8 cellular contexts compared by ENCODE assay signal in the genomic region with DNA sequence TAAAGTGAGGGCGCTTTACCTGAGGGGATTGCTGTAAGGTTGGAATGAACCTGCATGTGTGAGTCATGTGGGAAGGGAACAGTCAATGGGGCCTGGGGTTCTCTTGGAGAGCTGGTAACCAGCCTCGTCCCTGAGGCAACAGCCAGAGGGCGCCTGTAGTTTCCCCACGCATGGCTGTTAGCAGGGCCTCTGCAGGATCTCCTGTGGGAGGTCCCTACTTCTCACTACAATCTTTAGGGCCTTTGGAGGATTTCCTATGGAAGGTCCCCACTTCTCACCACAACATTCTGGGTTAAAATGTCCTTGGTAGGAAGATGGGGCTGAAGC. TPM values are rescaled to one million over a fixed set of nuclear protein-coding genes. Genes with fewer than 3 reads are reported as not detected.
DNase-seq lines count a peak whose midpoint lies in the region; ATAC-seq and TF ChIP-seq lines count a peak whose summit lies in the region.
"Not testable (repeated sequence)": the region's sequence is repeated elsewhere in the genome, so short reads cannot be mapped to it uniquely, and the experiment has no call there.

No MANE protein-coding gene starts in this region.

- intact Hi-C loops in activated B cell treated with CpG ODN at 0.5 μM for 24 hours (cut with micrococcal nuclease); breast epithelium (cut with DNase I; ENCODE audit: low total_unique reads); left ventricle myocardium inferior (cut with micrococcal nuclease): not testable (repeated sequence)

- H3K36me3 ChIP-seq in ES-I3 (ENCODE audit: insufficient read depth, low read length); H7 (replicated peaks; ENCODE audit: control insufficient read depth, insufficient read depth, low read length); breast epithelium; left ventricle myocardium inferior; neuron (ENCODE audit: insufficient read depth, low read length); tibial nerve: not testable (repeated sequence)

- DNase-seq in H7; activated B cell treated with CpG ODN at 0.5 μM for 24 hours; breast epithelium (ENCODE audit: low spot score in 2 of 2); left ventricle myocardium inferior; tibial nerve (ENCODE audit: low spot score in 2 of 2): not testable (repeated sequence)

- not testable (repeated sequence) for H3K27me3 ChIP-seq in H7 (ENCODE audit: control insufficient read depth, insufficient read depth, low read length); breast epithelium; left ventricle myocardium inferior (ENCODE audit: low read depth); neuron (ENCODE audit: insufficient read depth, low read length); tibial nerve

- not testable (repeated sequence) for H3K4me1 Mint-ChIP-seq in IgD-negative memory B cell, activated B cell treated with CpG ODN at 0.5 μM for 24 hours

- not testable (repeated sequence) for ATAC-seq in activated B cell treated with CpG ODN at 0.5 μM for 24 hours (ENCODE audit: low read depth)

- not testable (repeated sequence) for H3K4me1 ChIP-seq in ES-I3 (ENCODE audit: insufficient read depth, low read length); breast epithelium; neuron (ENCODE audit: insufficient read depth, low read length)
- H3K4me1 ChIP-seq in left ventricle myocardium inferior (peaks cover 29% of the 10 kb centered on the region), tibial nerve (peaks cover 0 to 21% (median 8%) of the 10 kb centered on the region in 4 donors)

- H3K27ac Mint-ChIP-seq in IgD-negative memory B cell, activated B cell treated with CpG ODN at 0.5 μM for 24 hours: not testable (repeated sequence)

- H3K4me3 ChIP-seq in H7 (ENCODE audit: insufficient read depth, low read depth, low read length) (peak overlapping the region; percentile 28), breast epithelium (peak overlapping the region in 2 of 3 donors; percentile 21 to 36), left ventricle myocardium inferior (peak overlapping the region; percentile 53), neuron (ENCODE audit: low read length) (peak overlapping the region; percentile 32)
- not testable (repeated sequence) for H3K4me3 ChIP-seq in tibial nerve

- not testable (repeated sequence) for H3K9me3 Mint-ChIP-seq in IgD-negative memory B cell, activated B cell treated with CpG ODN at 0.5 μM for 24 hours

- WGBS in tibial nerve, 2 donors: 30 to 44% methylated on average over 3 to 4 of the region's 4 CpGs

- not testable (repeated sequence) for H2AFZ ChIP-seq in neuron (ENCODE audit: low read depth, low read length)

- not testable (repeated sequence) for TF ChIP-seq POLR2A in breast epithelium (IDR thresholded peaks at IDR 0.05); tibial nerve (IDR thresholded peaks at IDR 0.05)

- POLR2A ChIA-PET in activated B cell treated with CpG ODN at 0.5 μM for 24 hours (lab: Charles Lee): not testable (repeated sequence)

- H3K9me3 ChIP-seq in ES-I3 (ENCODE audit: control insufficient read depth, insufficient read depth, low read length); breast epithelium; left ventricle myocardium inferior (replicated peaks); neuron (ENCODE audit: low read length); tibial nerve: not testable (repeated sequence)

- H3K9ac ChIP-seq in ES-I3 (ENCODE audit: low read depth, low read length): peak overlapping the region; percentile 20; the same call in 1 of the 2 replicates

- CTCF ChIA-PET in activated B cell treated with CpG ODN at 0.5 μM for 24 hours (lab: Charles Lee): interaction anchor here (1.2 kb wide), 1 partner anchor 11 kb away, joined by 4 read pairs; no protein-coding TSS in a partner anchor

- H3K27ac ChIP-seq in breast epithelium (peak overlapping the region; percentile 72 to 84), left ventricle myocardium inferior (replicated peaks) (peak overlapping the region; percentile 66), tibial nerve (peak overlapping the region in 3 of 4 donors; percentile 52 to 84 (median 74))

- H3K36me3 Mint-ChIP-seq in IgD-negative memory B cell; activated B cell treated with CpG ODN at 0.5 μM for 24 hours (ENCODE audit: low read depth): not testable (repeated sequence)

- H3K27me3 Mint-ChIP-seq in IgD-negative memory B cell, activated B cell treated with CpG ODN at 0.5 μM for 24 hours: not testable (repeated sequence)

- TF ChIP-seq EP300 in tibial nerve (IDR thresholded peaks at IDR 0.05): not testable (repeated sequence)

- H3K4me3 Mint-ChIP-seq in IgD-negative memory B cell (peak overlapping the region in 3 of 4 donors; percentile 58 to 83 (median 61)), activated B cell treated with CpG ODN at 0.5 μM for 24 hours (peak overlapping the region; percentile 52)

- TF ChIP-seq CTCF in activated B cell treated with CpG ODN at 0.5 μM for 24 hours (IDR thresholded peaks at IDR 0.05); breast epithelium (IDR thresholded peaks at IDR 0.05): not testable (repeated sequence)
- TF ChIP-seq CTCF in left ventricle myocardium inferior (IDR thresholded peaks at IDR 0.05; ENCODE audit: borderline replicate concordance) (peak; percentile 39), tibial nerve (IDR thresholded peaks at IDR 0.05) (peak in 2 of 5 experiments; percentile 13 to 14)

RNA-seq across cellular contexts. Expression of gene ANKRD36C, which starts 19.5 kb away (rescaled TPM):
- total RNA-seq in H7 (2014; rRNA removed; shearing (Covaris generic)): 2.4 and 4.8 TPM in 2 replicates
- 15.6 TPM for polyA plus RNA-seq in IgD-negative memory B cell
- total RNA-seq in activated B cell treated with CpG ODN at 0.5 μM for 24 hours (54.0 and 57.2 TPM in 2 replicates), breast epithelium (100 to 1,000 TPM in 1 of 3 donors, 10 to 100 TPM in 2; 54.7 to 407 (median 81.3) TPM), left ventricle myocardium inferior (6.8 TPM), tibial nerve (10 to 100 TPM; 68.2 to 69.7 (median 69.2) TPM)

RNA-seq across cellular contexts. Expression of gene GPAT2, which starts 23.6 kb away (rescaled TPM):
- total RNA-seq in H7 (2014; rRNA removed; shearing (Covaris generic)): 0.14 and 0.44 TPM in 2 replicates
- 8.6 TPM for polyA plus RNA-seq in IgD-negative memory B cell
- total RNA-seq in activated B cell treated with CpG ODN at 0.5 μM for 24 hours (4.5 and 4.9 TPM in 2 replicates), breast epithelium (10 to 100 TPM in 1 of 3 donors, 1 to 10 TPM in 2; 5.9 to 11.7 (median 8.8) TPM), left ventricle myocardium inferior (5.3 TPM), tibial nerve (10 to 100 TPM in 1 of 4 donors, 1 to 10 TPM in 3; 4.2 to 12.4 (median 6.4) TPM)
